8 cellular contexts compared by ENCODE assay signal in genomic region chr3:130746296-130747039, GRCh38. TPM values are rescaled to one million over a fixed set of nuclear protein-coding genes. Genes with fewer than 3 reads are reported as not detected.
A peak's percentile ranks its signal among the peaks of the same experiment; 100 is the strongest.
DNase-seq lines count a peak whose midpoint lies in the region; ATAC-seq and TF ChIP-seq lines count a peak whose summit lies in the region.

TSS of gene PIK3R4 (minus strand) at chr3:130746829. CDS start at chr3:130745218, 1,611 bp downstream.

- peak within 1 kb of the TSS; percentile 48; the same call in 1 of the 2 replicates for H3K27ac ChIP-seq in SK-N-MC
- H3K27ac ChIP-seq in gastroesophageal sphincter, result peak within 1 kb of the TSS; percentile 82 to 90 (median 87)
- H3K27ac ChIP-seq in neutrophil, result peak within 1 kb of the TSS; percentile 84
- H3K27ac ChIP-seq in substantia nigra (ENCODE audit: low read depth, low read length, poor library complexity, severe bottlenecking), result peak within 1 kb of the TSS; percentile 79

- no peak for TF ChIP-seq EP300 in gastroesophageal sphincter (IDR thresholded peaks at IDR 0.05)

- peak within 1 kb of the TSS; percentile 73 for H3K4me3 ChIP-seq in NB4 (ENCODE audit: low read depth, low read length)
- peak within 1 kb of the TSS; percentile 87 for H3K4me3 ChIP-seq in SK-N-MC
- peak within 1 kb of the TSS; percentile 73 to 96 for H3K4me3 ChIP-seq in gastroesophageal sphincter
- peak within 1 kb of the TSS; percentile 82 to 94 for H3K4me3 ChIP-seq in neutrophil (ENCODE audit: low read depth in 1 of 2, low read length in 1 of 2)

- CTCF ChIA-PET in activated naive CD4-positive, alpha-beta T cell treated with anti-CD3 and anti-CD28 coated beads, Interleukin-2, amount 10 ng/mL, durations not matched to agents 7 days and 5 days (lab: Charles Lee), result interaction anchor here (1.6 kb wide), 1 partner anchor 35 kb away, joined by 3 read pairs; no protein-coding TSS in a partner anchor

- TF ChIP-seq POLR2A in NB4 (IDR thresholded peaks at IDR 0.05; ENCODE audit: extremely low read depth, insufficient read length), result peak; percentile 69
- TF ChIP-seq POLR2A in gastroesophageal sphincter (IDR thresholded peaks at IDR 0.05), result peak; percentile 39 to 65

- no peak within 1 kb of the TSS; the same call in 1 of the 2 replicates for H3K27ac Mint-ChIP-seq in HFFc6
- peak within 1 kb of the TSS; percentile 97 for H3K27ac Mint-ChIP-seq in activated naive CD4-positive, alpha-beta T cell treated with anti-CD3 and anti-CD28 coated beads, Interleukin-2, amount 10 ng/mL, durations not matched to agents 7 days and 5 days

- DNase-seq in GM04503 (ENCODE audit: low read depth) (peak; percentile 90), HFFc6 (peak; percentile 98), NB4 (ENCODE audit: low read depth) (peak; percentile 98), SK-N-MC (ENCODE audit: low read depth, low spot score) (peak; percentile 99), substantia nigra (lab: John Stamatoyannopoulos, UW) (peak; percentile 51 to 97 (median 93))
- peak; percentile 98 for DNase-seq in activated naive CD4-positive, alpha-beta T cell treated with anti-CD3 and anti-CD28 coated beads, Interleukin-2, amount 10 ng/mL, durations not matched to agents 7 days and 5 days

- peak within 1 kb of the TSS; percentile 91 for H3K9ac ChIP-seq in SK-N-MC (ENCODE audit: insufficient read length)

- H3K4me1 ChIP-seq in gastroesophageal sphincter (peaks cover 5 to 68% (median 19%) of the 10 kb centered on the region in 3 donors), neutrophil (ENCODE audit: control insufficient read depth in 1 of 2, insufficient read depth in 1 of 2, low read depth in 1 of 2, low read length in 1 of 2) (peaks cover 9 to 13% of the 10 kb centered on the region in 2 experiments)

- TF ChIP-seq CTCF in HFFc6 (IDR thresholded peaks at IDR 0.05) (no peak), NB4 (IDR thresholded peaks at IDR 0.05; ENCODE audit: low read depth, low read length) (no peak), gastroesophageal sphincter (IDR thresholded peaks at IDR 0.05) (no peak), neutrophil (IDR thresholded peaks at IDR 0.05) (no peak)

- 0% methylated on average over 9 to 11 of the region's 42 CpGs for WGBS in gastroesophageal sphincter (ENCODE audit: low coverage in 1 of 2), 2 donors

- H3K36me3 ChIP-seq in SK-N-MC (ENCODE audit: insufficient read depth, low read length) (peaks cover 31% of the 10 kb centered on the region), gastroesophageal sphincter (peaks cover 0 to 26% of the 10 kb centered on the region in 2 donors), neutrophil (peaks cover 6% of the 10 kb centered on the region)

- H3K27me3 ChIP-seq in gastroesophageal sphincter (no peaks in the 10 kb centered on the region), neutrophil (no peaks in the 10 kb centered on the region)

- H3K27me3 Mint-ChIP-seq in HFFc6 (ENCODE audit: insufficient read depth), result peaks cover 3% of the 10 kb centered on the region; the same call in 1 of the 2 replicates
- H3K27me3 Mint-ChIP-seq in activated naive CD4-positive, alpha-beta T cell treated with anti-CD3 and anti-CD28 coated beads, Interleukin-2, amount 10 ng/mL, durations not matched to agents 7 days and 5 days, result peaks cover 4% of the 10 kb centered on the region

- H3K9me3 ChIP-seq in SK-N-MC (ENCODE audit: low read depth, low read length) (no peaks in the 10 kb centered on the region), gastroesophageal sphincter (no peaks in the 10 kb centered on the region), neutrophil (no peaks in the 10 kb centered on the region)

- peak; percentile 98 for ATAC-seq in gastroesophageal sphincter

- H3K4me1 Mint-ChIP-seq in HFFc6 (ENCODE audit: low read depth), result peaks cover 37% of the 10 kb centered on the region
- H3K4me1 Mint-ChIP-seq in activated naive CD4-positive, alpha-beta T cell treated with anti-CD3 and anti-CD28 coated beads, Interleukin-2, amount 10 ng/mL, durations not matched to agents 7 days and 5 days, result peaks cover 48% of the 10 kb centered on the region

- H3K4me3 Mint-ChIP-seq in HFFc6, result no peak within 1 kb of the TSS
- H3K4me3 Mint-ChIP-seq in activated naive CD4-positive, alpha-beta T cell treated with anti-CD3 and anti-CD28 coated beads, Interleukin-2, amount 10 ng/mL, durations not matched to agents 7 days and 5 days, result peak within 1 kb of the TSS; percentile 87

- H3K36me3 Mint-ChIP-seq in HFFc6 (ENCODE audit: low read depth), result peaks cover 9% of the 10 kb centered on the region
- H3K36me3 Mint-ChIP-seq in activated naive CD4-positive, alpha-beta T cell treated with anti-CD3 and anti-CD28 coated beads, Interleukin-2, amount 10 ng/mL, durations not matched to agents 7 days and 5 days, result peaks cover 25% of the 10 kb centered on the region

- no peaks in the 10 kb centered on the region for H3K9me3 Mint-ChIP-seq in HFFc6
- no peaks in the 10 kb centered on the region for H3K9me3 Mint-ChIP-seq in activated naive CD4-positive, alpha-beta T cell treated with anti-CD3 and anti-CD28 coated beads, Interleukin-2, amount 10 ng/mL, durations not matched to agents 7 days and 5 days

RNA-seq across cellular contexts. Expression of gene PIK3R4, which starts in this region (rescaled TPM):
- total RNA-seq in HFFc6 (2021; fragmentation: NEBNext Ultra II Directional; extraction: Animal tissue kit (Norgen Biotek cat#: 25700)), result 10 to 100 TPM; 21.3 to 28.3 (median 22.9) TPM
- 10 to 100 TPM; 28.0 to 40.2 (median 34.8) TPM for total RNA-seq in gastroesophageal sphincter

Comparison
In these comparisons a context has a peak if more than half of its experiments do, and no peak if none do; other contexts are left out.
1. Peak in every context shown above with its lines: DNase-seq, ATAC-seq, H3K4me3 ChIP-seq and H3K27ac ChIP-seq.